ENCODE assay signal across 24 cellular contexts in genomic region chr10:71344154-71344915, GRCh38. TPM values are rescaled to one million over a fixed set of nuclear protein-coding genes. Genes with fewer than 3 reads are reported as not detected.
A peak's percentile ranks its signal among the peaks of the same experiment; 100 is the strongest.
DNase-seq lines count a peak whose midpoint lies in the region; TF ChIP-seq lines count a peak whose summit lies in the region.
"Had no signal": no experiment of that assay in that cellular context is flagged by ENCODE, and none has a peak within 500 bp of the region (broad histone marks: within the 10 kb centered on the region; RNA-seq: fewer than 3 reads in every experiment).

No MANE protein-coding gene starts in this region.

- no peak overlapping the region for H2BK15ac ChIP-seq in H9 (ENCODE audit: low read depth, low read length)

- intact Hi-C loops in stomach (cut with DNase I; ENCODE audit: low total_unique reads): no loop called here

- no peak overlapping the region for H2AK5ac ChIP-seq in H9 (ENCODE audit: insufficient read length, low read length)

- H3K36me3 Mint-ChIP-seq in H9 (ENCODE audit: insufficient read depth in 1 of 3, low read depth in 3 of 3): peaks cover 5 to 12% (median 9%) of the 10 kb centered on the region in 3 experiments; a peak in 5 of 7 replicates

- peak overlapping the region; percentile 21 for H3K27ac ChIP-seq in H9 (ENCODE audit: insufficient read length, low read depth, low read length)
- peak overlapping the region; percentile 75 for H3K27ac ChIP-seq in SJCRH30
- peak overlapping the region in 4 of 5 donors; percentile 33 to 70 (median 46) for H3K27ac ChIP-seq in stomach
- H3K27ac ChIP-seq: esophagus muscularis mucosa, pancreas, right atrium auricular region, RWPE1 had no signal

- peak overlapping the region; percentile 17 for H3K4me2 ChIP-seq in H9 (ENCODE audit: insufficient read depth, insufficient read length, low read length)
- H3K4me2 ChIP-seq: SK-N-SH had no signal

- peak overlapping the region; percentile 93 to 99 (median 97) for H3K27ac Mint-ChIP-seq in H9
- H3K27ac Mint-ChIP-seq: activated naive CD8-positive, alpha-beta T cell treated with anti-CD3 and anti-CD28 coated beads for 36 hours; CD4-positive, alpha-beta T cell; naive thymus-derived CD4-positive, alpha-beta T cell had no signal

- no peak overlapping the region for H4K5ac ChIP-seq in H9 (ENCODE audit: insufficient read length, low read depth, low read length)

- no peak overlapping the region for H2BK20ac ChIP-seq in H9 (ENCODE audit: low read depth, low read length, poor library complexity, severe bottlenecking)

- H3K27me3 ChIP-seq in H9 (ENCODE audit: insufficient read depth, low read length) (no peaks in the 10 kb centered on the region), SJCRH30 (no peaks in the 10 kb centered on the region), iPS-15b (ENCODE audit: control insufficient read depth, insufficient read depth, low read length) (no peaks in the 10 kb centered on the region), stomach (no peaks in the 10 kb centered on the region)
- H3K27me3 ChIP-seq: esophagus muscularis mucosa, pancreas, right atrium auricular region had no signal

- H2BK120ac ChIP-seq in H9 (ENCODE audit: low read depth, low read length, poor library complexity, severe bottlenecking): no peak overlapping the region

- H3K27me3 Mint-ChIP-seq in H9 (ENCODE audit: low read depth): no peaks in the 10 kb centered on the region
- H3K27me3 Mint-ChIP-seq: activated naive CD8-positive, alpha-beta T cell treated with anti-CD3 and anti-CD28 coated beads for 36 hours; CD4-positive, alpha-beta T cell; naive thymus-derived CD4-positive, alpha-beta T cell had no signal

- peaks cover 79 to 84% of the 10 kb centered on the region in 2 experiments for H3K4me1 Mint-ChIP-seq in H9
- H3K4me1 Mint-ChIP-seq: activated naive CD8-positive, alpha-beta T cell treated with anti-CD3 and anti-CD28 coated beads for 36 hours had no signal

- H3K4me1 ChIP-seq in H9 (ENCODE audit: insufficient read depth, low read length) (peaks cover 15% of the 10 kb centered on the region), SJCRH30 (peaks cover 29% of the 10 kb centered on the region), iPS-15b (ENCODE audit: control insufficient read depth, insufficient read depth, low read length) (peaks cover 16% of the 10 kb centered on the region), stomach (peaks cover 22 to 77% (median 41%) of the 10 kb centered on the region in 4 donors)
- H3K4me1 ChIP-seq: pancreas, right atrium auricular region had no signal

- H3T11ph ChIP-seq in H9 (ENCODE audit: low read length): no peak overlapping the region

- H3K36me3 ChIP-seq in SJCRH30: no peaks in the 10 kb centered on the region
- no peaks in the 10 kb centered on the region for H3K36me3 ChIP-seq in iPS-15b (ENCODE audit: control insufficient read depth, insufficient read depth, low read length)
- peaks cover 0 to 17% (median 6%) of the 10 kb centered on the region in 4 donors for H3K36me3 ChIP-seq in stomach
- H3K36me3 ChIP-seq: pancreas, right atrium auricular region had no signal

- H2AFZ ChIP-seq in H9 (ENCODE audit: low read length): no peak overlapping the region

- no peak overlapping the region; the same call in 1 of the 2 replicates for H3K14ac ChIP-seq in H9 (ENCODE audit: insufficient read depth, low read length)

- TF ChIP-seq CTCF in H9 (conservative IDR thresholded peaks at IDR 0.05) (0 out of 3 replicates have a peak, but pooled peaks have one; percentile 34), stomach (IDR thresholded peaks at IDR 0.05) (no peak)

- no peak overlapping the region for H4K91ac ChIP-seq in H9 (ENCODE audit: insufficient read length, low read depth, low read length)

- H3K18ac ChIP-seq in H9 (ENCODE audit: insufficient read length, low read depth, low read length): no peak overlapping the region

- no CpG with 5 or more reads among the region's 8 CpGs for WGBS in H9 (ENCODE audit: extremely low coverage, insufficient read length, low lambda C conversion rate)
- 83 to 92% (median 86%) methylated on average over 8 of the region's 8 CpGs for WGBS in stomach, 5 donors

- H4K8ac ChIP-seq in H9 (replicated peaks; ENCODE audit: insufficient read length, low read depth, low read length): no peak overlapping the region

- no peak overlapping the region for H2BK5ac ChIP-seq in H9 (ENCODE audit: insufficient read length, low read length)

- H3K9ac ChIP-seq in H9 (ENCODE audit: extremely low read depth, insufficient read length, low read length) (no peak overlapping the region), iPS-15b (ENCODE audit: low read depth, low read length) (no peak overlapping the region)
- H3K9ac ChIP-seq: SK-N-SH had no signal

- no peak for TF ChIP-seq EP300 in stomach (IDR thresholded peaks at IDR 0.05)

- no peaks in the 10 kb centered on the region for H4K20me1 ChIP-seq in H9 (ENCODE audit: control insufficient read depth, insufficient read depth, insufficient read length)

- DNase-seq in H9 (peak; percentile 87), SJCRH30 (peak in 1 of 2 experiments; percentile 5), stomach (no peak), NCI-H1694 treated with DMSO at 0.1 percent for 48 hours (lab: John Stamatoyannopoulos, UW) (no peak), 8988T (no peak), dedifferentiated amniotic fluid mesenchymal stem cell (ENCODE audit: extremely low spot score) (no peak)
- DNase-seq: activated CD8-positive, alpha-beta memory T cell treated with anti-CD3 and anti-CD28 coated beads, Interleukin-2, amount 50 U/mL, for 4 hours; activated naive CD8-positive, alpha-beta T cell treated with anti-CD3 and anti-CD28 coated beads for 36 hours; CD4-positive, alpha-beta T cell; cerebellar nuclear complex; DMS153; effector memory CD4-positive, alpha-beta T cell; GDM1; hippocampal formation; left cardiac atrium; naive thymus-derived CD4-positive, alpha-beta T cell; NCI-H1105; pancreas; T-helper 2 cell had no signal

- H3K23me2 ChIP-seq in H9 (ENCODE audit: insufficient read length, low read depth, low read length, poor library complexity, severe bottlenecking): no peaks in the 10 kb centered on the region

- H3K9me3 Mint-ChIP-seq in H9: no peaks in the 10 kb centered on the region
- H3K9me3 Mint-ChIP-seq: activated naive CD8-positive, alpha-beta T cell treated with anti-CD3 and anti-CD28 coated beads for 36 hours; CD4-positive, alpha-beta T cell; naive thymus-derived CD4-positive, alpha-beta T cell had no signal

- H3K9me3 ChIP-seq in H9 (ENCODE audit: control insufficient read depth, low read depth, low read length): no peaks in the 10 kb centered on the region
- H3K9me3 ChIP-seq in SJCRH30 (replicated peaks): no peaks in the 10 kb centered on the region
- no peaks in the 10 kb centered on the region for H3K9me3 ChIP-seq in iPS-15b (ENCODE audit: control insufficient read depth, insufficient read depth, low read length)
- no peaks in the 10 kb centered on the region for H3K9me3 ChIP-seq in stomach
- H3K9me3 ChIP-seq: esophagus muscularis mucosa, pancreas, right atrium auricular region, SK-N-SH had no signal

- H3K79me1 ChIP-seq in H9 (ENCODE audit: insufficient read depth, low read depth, low read length, poor library complexity, severe bottlenecking): no peaks in the 10 kb centered on the region

- H2BK12ac ChIP-seq in H9 (ENCODE audit: insufficient read length, low read depth, low read length): no peak overlapping the region

- peak overlapping the region; percentile 32 to 48; a peak in 4 of 5 replicates for H3K4me3 Mint-ChIP-seq in H9
- H3K4me3 Mint-ChIP-seq: activated naive CD8-positive, alpha-beta T cell treated with anti-CD3 and anti-CD28 coated beads for 36 hours; CD4-positive, alpha-beta T cell; naive thymus-derived CD4-positive, alpha-beta T cell had no signal

- no peak overlapping the region for H3K23ac ChIP-seq in H9 (ENCODE audit: insufficient read length, low read depth, low read length)

- H3K79me2 ChIP-seq in H9 (ENCODE audit: insufficient read depth, low read length): no peaks in the 10 kb centered on the region

- H3K4ac ChIP-seq in H9 (ENCODE audit: low read depth, low read length): no peak overlapping the region

- H3K4me3 ChIP-seq in SJCRH30: no peak overlapping the region
- peak overlapping the region; percentile 14 for H3K4me3 ChIP-seq in iPS-15b (ENCODE audit: low read depth, low read length)
- H3K4me3 ChIP-seq in stomach: no peak overlapping the region
- H3K4me3 ChIP-seq: esophagus muscularis mucosa, pancreas, right atrium auricular region had no signal

- H3K56ac ChIP-seq in H9 (ENCODE audit: insufficient read length, low read depth, low read length): no peak overlapping the region

- no peak for TF ChIP-seq POLR2A in stomach (IDR thresholded peaks at IDR 0.05)

RNA-seq across cellular contexts. Expression of gene SLC29A3, which starts 25.3 kb away (rescaled TPM):
- total RNA-seq in H9 (2021): 9.2 and 10.2 TPM in 2 replicates
- total RNA-seq in SJCRH30 (2014; rRNA removed; shearing (Covaris generic)): 1.6 and 1.8 TPM in 2 replicates
- total RNA-seq in stomach: 10 to 100 TPM in 1 of 5 donors, 1 to 10 TPM in 2, not detected in 2; 2.8 to 23.7 (median 6.4) TPM
- polyA plus RNA-seq in stomach: 1 to 10 TPM; 2.9 to 4.8 (median 3.7) TPM

RNA-seq across cellular contexts. Expression of gene CDH23, which starts 52.4 kb away (rescaled TPM):
- total RNA-seq in H9 (2021) (1.1 and 2.1 TPM in 2 replicates), stomach (1 to 10 TPM; 1.7 to 8.2 (median 4.0) TPM)
- 0.02 and 0.18 TPM in 2 replicates for total RNA-seq in SJCRH30 (2014; rRNA removed; shearing (Covaris generic))
- polyA plus RNA-seq in stomach: under 1 TPM; 0.31 to 0.53 (median 0.37) TPM

Comparison
In these comparisons a context has a peak if more than half of its experiments do, and no peak if none do; other contexts are left out.
1. H3K27ac ChIP-seq: peak in every context shown above with its lines; median percentile 75 in SJCRH30; 46 in stomach; 21 in H9.